Comparison of ENCODE assay signal across 22 cellular contexts in genomic region chr3:46897829-46898320, GRCh38. TPM values are rescaled to one million over a fixed set of nuclear protein-coding genes. Genes with fewer than 3 reads are reported as not detected.
A peak's percentile ranks its signal among the peaks of the same experiment; 100 is the strongest.
DNase-seq lines count a peak whose midpoint lies in the region; ATAC-seq and TF ChIP-seq lines count a peak whose summit lies in the region.
"Had no signal": no experiment of that assay in that cellular context is flagged by ENCODE, and none has a peak within 500 bp of the region (broad histone marks: within the 10 kb centered on the region; RNA-seq: fewer than 3 reads in every experiment).

No MANE protein-coding gene starts in this region.

- 0 out of 2 replicates have a peak, but pooled peaks cover 4% of the 10 kb centered on the region for H3K27me3 ChIP-seq in OCI-LY1 (ENCODE audit: insufficient read depth, low read length)
- H3K27me3 ChIP-seq in spleen (replicated peaks in 1 of 7), result peaks cover 0 to 50% (median 17%) of the 10 kb centered on the region in 7 donors
- H3K27me3 ChIP-seq: hepatocyte, SJSA1 had no signal

- H3K27ac ChIP-seq in OCI-LY1 (ENCODE audit: low read depth, low read length, poor library complexity, severe bottlenecking) (no peak overlapping the region), spleen (no peak overlapping the region)
- H3K27ac ChIP-seq: A549, breast epithelium, hepatocyte, SJSA1 had no signal

- ATAC-seq in activated naive CD8-positive, alpha-beta T cell treated with anti-CD3 and anti-CD28 coated beads, Interleukin-2, amount 10 ng/mL, durations not matched to agents 7 days and 5 days (ENCODE audit: low read depth), result no peak
- ATAC-seq in left ventricle myocardium superior (no peak), GM18511 (IDR thresholded peaks at IDR 0.05; ENCODE audit: unreplicated experiment) (no peak)
- ATAC-seq: A549; activated naive CD8-positive, alpha-beta T cell treated with anti-CD3 and anti-CD28 coated beads, Interleukin-2, amount 50 U/mL, for 24 hours had no signal

- WGBS in spleen, 5 donors, result 77 to 84% (median 78%) methylated on average over 14 to 15 of the region's 15 CpGs

- H3K9ac ChIP-seq in OCI-LY1 (ENCODE audit: low read length), result no peak overlapping the region

- H3K36me3 ChIP-seq in OCI-LY1 (ENCODE audit: insufficient read depth, low read length) (no peaks in the 10 kb centered on the region), spleen (no peaks in the 10 kb centered on the region)
- H3K36me3 ChIP-seq: breast epithelium, SJSA1 had no signal

- no peaks in the 10 kb centered on the region for H4K20me1 ChIP-seq in OCI-LY1 (ENCODE audit: insufficient read depth, low read length)

- no peak overlapping the region for H3K27ac Mint-ChIP-seq in activated naive CD8-positive, alpha-beta T cell treated with anti-CD3 and anti-CD28 coated beads, Interleukin-2, amount 10 ng/mL, durations not matched to agents 7 days and 5 days
- H3K27ac Mint-ChIP-seq in activated naive CD8-positive, alpha-beta T cell treated with anti-CD3 and anti-CD28 coated beads for 36 hours, result no peak overlapping the region
- H3K27ac Mint-ChIP-seq: activated CD8-positive, alpha-beta T cell treated with anti-CD3 and anti-CD28 coated beads for 36 hours; activated naive CD8-positive, alpha-beta T cell treated with anti-CD3 and anti-CD28 coated beads, Interleukin-2, amount 50 U/mL, for 24 hours; naive thymus-derived CD8-positive, alpha-beta T cell had no signal

- TF ChIP-seq POLR2A in spleen (IDR thresholded peaks at IDR 0.05), result no peak

- no peaks in the 10 kb centered on the region for H3K36me3 Mint-ChIP-seq in activated naive CD8-positive, alpha-beta T cell treated with anti-CD3 and anti-CD28 coated beads, Interleukin-2, amount 10 ng/mL, durations not matched to agents 7 days and 5 days
- no peaks in the 10 kb centered on the region for H3K36me3 Mint-ChIP-seq in activated naive CD8-positive, alpha-beta T cell treated with anti-CD3 and anti-CD28 coated beads for 36 hours
- H3K36me3 Mint-ChIP-seq: naive thymus-derived CD8-positive, alpha-beta T cell had no signal

- TF ChIP-seq CTCF in OCI-LY1 (IDR thresholded peaks at IDR 0.05; ENCODE audit: low read length), result peak; percentile 52
- no peak for TF ChIP-seq CTCF in spleen (IDR thresholded peaks at IDR 0.05 in 8 of 11, conservative IDR thresholded peaks at IDR 0.05 in 3 of 11)

- no peaks in the 10 kb centered on the region for H3K9me2 ChIP-seq in OCI-LY1 (ENCODE audit: low read depth, low read length)

- H3K4me3 ChIP-seq in OCI-LY1 (ENCODE audit: low read depth, low read length, poor library complexity, severe bottlenecking), result peak overlapping the region; percentile 5
- H3K4me3 ChIP-seq in spleen, result peak overlapping the region in 1 of 8 donors; percentile 54
- H3K4me3 ChIP-seq: A549, breast epithelium, hepatocyte, SJSA1 had no signal

- intact Hi-C loops in left ventricle myocardium superior (cut with micrococcal nuclease), result no loop called here
- intact Hi-C loops in spleen (cut with DNase I; ENCODE audit: low total_unique reads), result loop anchor here (5.0 kb wide), 1 partner anchor 191 kb away; no protein-coding TSS in a partner anchor

- H3K9me3 ChIP-seq in OCI-LY1 (ENCODE audit: low read length) (no peaks in the 10 kb centered on the region), spleen (no peaks in the 10 kb centered on the region)
- H3K9me3 ChIP-seq: A549, breast epithelium, SJSA1 had no signal

- no peaks in the 10 kb centered on the region for H3F3A ChIP-seq in OCI-LY1 (ENCODE audit: insufficient read depth, low read length)

- POLR2A ChIA-PET in activated naive CD8-positive, alpha-beta T cell treated with anti-CD3 and anti-CD28 coated beads, Interleukin-2, amount 10 ng/mL, durations not matched to agents 7 days and 5 days (lab: Charles Lee), result no interaction called here

- H3K4me1 Mint-ChIP-seq in activated naive CD8-positive, alpha-beta T cell treated with anti-CD3 and anti-CD28 coated beads, Interleukin-2, amount 10 ng/mL, durations not matched to agents 7 days and 5 days, result peaks cover 2% of the 10 kb centered on the region
- H3K4me1 Mint-ChIP-seq in activated naive CD8-positive, alpha-beta T cell treated with anti-CD3 and anti-CD28 coated beads for 36 hours, result no peaks in the 10 kb centered on the region

- no peak overlapping the region for H2AFZ ChIP-seq in OCI-LY1 (ENCODE audit: low read length)
- H2AFZ ChIP-seq: hepatocyte had no signal

- H3K4me1 ChIP-seq in OCI-LY1 (ENCODE audit: insufficient read depth, low read length, severe bottlenecking) (no peaks in the 10 kb centered on the region), spleen (peaks cover under 1 to 41% (median 17%) of the 10 kb centered on the region in 6 donors)
- H3K4me1 ChIP-seq: breast epithelium, SJSA1 had no signal

- no peak overlapping the region for H3K4me3 Mint-ChIP-seq in activated naive CD8-positive, alpha-beta T cell treated with anti-CD3 and anti-CD28 coated beads, Interleukin-2, amount 10 ng/mL, durations not matched to agents 7 days and 5 days
- no peak overlapping the region for H3K4me3 Mint-ChIP-seq in activated naive CD8-positive, alpha-beta T cell treated with anti-CD3 and anti-CD28 coated beads for 36 hours
- H3K4me3 Mint-ChIP-seq: activated CD8-positive, alpha-beta T cell treated with anti-CD3 and anti-CD28 coated beads for 36 hours; activated naive CD8-positive, alpha-beta T cell treated with anti-CD3 and anti-CD28 coated beads, Interleukin-2, amount 50 U/mL, for 24 hours had no signal

- H3K4me2 ChIP-seq in OCI-LY1 (ENCODE audit: low read length), result peak overlapping the region; percentile 47; the same call in 1 of the 2 replicates
- H3K4me2 ChIP-seq: A549, hepatocyte had no signal

- H3K9me3 Mint-ChIP-seq in activated naive CD8-positive, alpha-beta T cell treated with anti-CD3 and anti-CD28 coated beads, Interleukin-2, amount 10 ng/mL, durations not matched to agents 7 days and 5 days, result no peaks in the 10 kb centered on the region
- no peaks in the 10 kb centered on the region for H3K9me3 Mint-ChIP-seq in activated naive CD8-positive, alpha-beta T cell treated with anti-CD3 and anti-CD28 coated beads for 36 hours
- H3K9me3 Mint-ChIP-seq: activated CD8-positive, alpha-beta T cell treated with anti-CD3 and anti-CD28 coated beads for 36 hours; activated naive CD8-positive, alpha-beta T cell treated with anti-CD3 and anti-CD28 coated beads, Interleukin-2, amount 50 U/mL, for 24 hours; naive thymus-derived CD8-positive, alpha-beta T cell had no signal

- peaks cover 25% of the 10 kb centered on the region for H3K27me3 Mint-ChIP-seq in activated naive CD8-positive, alpha-beta T cell treated with anti-CD3 and anti-CD28 coated beads, Interleukin-2, amount 10 ng/mL, durations not matched to agents 7 days and 5 days
- peaks cover 49% of the 10 kb centered on the region for H3K27me3 Mint-ChIP-seq in activated naive CD8-positive, alpha-beta T cell treated with anti-CD3 and anti-CD28 coated beads for 36 hours

- H3K79me2 ChIP-seq in OCI-LY1 (ENCODE audit: insufficient read depth, low read length), result no peaks in the 10 kb centered on the region
- H3K79me2 ChIP-seq: hepatocyte had no signal

- DNase-seq in activated naive CD8-positive, alpha-beta T cell treated with anti-CD3 and anti-CD28 coated beads, Interleukin-2, amount 10 ng/mL, durations not matched to agents 7 days and 5 days, result peak; percentile 21
- DNase-seq in activated naive CD8-positive, alpha-beta T cell treated with anti-CD3 and anti-CD28 coated beads for 36 hours, result no peak
- peak; percentile 28 for DNase-seq in left ventricle myocardium superior
- peak; percentile 66 for DNase-seq in spleen
- no peak for DNase-seq in stimulated activated CD4-positive, alpha-beta T cell treated with anti-CD3 and anti-CD28 coated beads, Interleukin-4, amount 100 ng/mL, for 4 hours
- DNase-seq in activated T-cell treated with anti-CD3 and anti-CD28 coated beads for 4 hours, result no peak
- DNase-seq: activated CD4-positive, CD25-positive, alpha-beta regulatory T cell; activated CD8-positive, alpha-beta T cell treated with anti-CD3 and anti-CD28 coated beads for 36 hours; activated naive CD8-positive, alpha-beta T cell treated with anti-CD3 and anti-CD28 coated beads, Interleukin-2, amount 50 U/mL, for 24 hours; activated T-cell treated with anti-CD3 and anti-CD28 coated beads, Interleukin-2, amount 50 U/mL, for 48 hours; DMS 273 treated with DMSO at 0.1 percent for 48 hours; foreskin fibroblast; Kasumi-1; mesendoderm; NCI-H1092 had no signal

RNA-seq across cellular contexts. Expression of gene PTH1R, which starts 20.4 kb away (rescaled TPM):
- not detected for total RNA-seq in activated naive CD8-positive, alpha-beta T cell treated with anti-CD3 and anti-CD28 coated beads, Interleukin-2, amount 10 ng/mL, durations not matched to agents 7 days and 5 days
- total RNA-seq in activated naive CD8-positive, alpha-beta T cell treated with anti-CD3 and anti-CD28 coated beads for 36 hours, result not detected
- total RNA-seq in left ventricle myocardium superior (13.0 TPM), spleen (10 to 100 TPM in 6 of 7 donors, 1 to 10 TPM in 1; 5.1 to 38.7 (median 21.9) TPM)
- polyA plus RNA-seq in spleen, result 100 to 1,000 TPM in 1 of 3 donors, 10 to 100 TPM in 2; 61.8 to 190 (median 67.1) TPM
- total RNA-seq: activated CD8-positive, alpha-beta T cell treated with anti-CD3 and anti-CD28 coated beads for 36 hours; naive thymus-derived CD8-positive, alpha-beta T cell; SJSA1 had no signal
- polyA plus RNA-seq: naive thymus-derived CD8-positive, alpha-beta T cell had no signal

RNA-seq across cellular contexts. Expression of gene MYL3, which starts 34.6 kb away (rescaled TPM):
- total RNA-seq in activated naive CD8-positive, alpha-beta T cell treated with anti-CD3 and anti-CD28 coated beads, Interleukin-2, amount 10 ng/mL, durations not matched to agents 7 days and 5 days, result not detected
- total RNA-seq in activated naive CD8-positive, alpha-beta T cell treated with anti-CD3 and anti-CD28 coated beads for 36 hours, result not detected
- total RNA-seq in left ventricle myocardium superior, result 9,164 TPM
- 10 to 100 TPM in 2 of 7 donors, 1 to 10 TPM in 5; 1.9 to 16.2 (median 7.3) TPM for total RNA-seq in spleen
- polyA plus RNA-seq in spleen, result 1 to 10 TPM; 2.6 to 6.7 (median 5.3) TPM
- total RNA-seq: activated CD8-positive, alpha-beta T cell treated with anti-CD3 and anti-CD28 coated beads for 36 hours; naive thymus-derived CD8-positive, alpha-beta T cell; SJSA1 had no signal
- polyA plus RNA-seq: naive thymus-derived CD8-positive, alpha-beta T cell had no signal

Comparison
In these comparisons a context has a peak if more than half of its experiments do, and no peak if none do; other contexts are left out.
1. DNase-seq: peak in activated naive CD8-positive, alpha-beta T cell treated with anti-CD3 and anti-CD28 coated beads, Interleukin-2, amount 10 ng/mL, durations not matched to agents 7 days and 5 days (single experiment), left ventricle myocardium superior (single experiment) and spleen (single experiment); none in activated naive CD8-positive, alpha-beta T cell treated with anti-CD3 and anti-CD28 coated beads for 36 hours (single experiment), stimulated activated CD4-positive, alpha-beta T cell treated with anti-CD3 and anti-CD28 coated beads, Interleukin-4, amount 100 ng/mL, for 4 hours (0 of 2) and activated T-cell treated with anti-CD3 and anti-CD28 coated beads for 4 hours (single experiment).
2. RNA of gene PTH1R, which starts 20.4 kb away (total RNA-seq): 5.1 to 38.7 TPM in spleen and 13.0 TPM in left ventricle myocardium superior (single experiment); not detected in activated naive CD8-positive, alpha-beta T cell treated with anti-CD3 and anti-CD28 coated beads, Interleukin-2, amount 10 ng/mL, durations not matched to agents 7 days and 5 days and not detected in activated naive CD8-positive, alpha-beta T cell treated with anti-CD3 and anti-CD28 coated beads for 36 hours; every median in the first group is over 4 times any median in the second.
3. RNA of gene MYL3, which starts 34.6 kb away (total RNA-seq): 9,164 TPM in left ventricle myocardium superior (single experiment); 1.9 to 16.2 TPM in spleen, not detected in activated naive CD8-positive, alpha-beta T cell treated with anti-CD3 and anti-CD28 coated beads, Interleukin-2, amount 10 ng/mL, durations not matched to agents 7 days and 5 days and not detected in activated naive CD8-positive, alpha-beta T cell treated with anti-CD3 and anti-CD28 coated beads for 36 hours; every median in the first group is over 100 times any median in the second.